8 cellular contexts compared by ENCODE assay signal in genomic region chr10:100670828-100671479, GRCh38.
DNase-seq lines count a peak whose midpoint lies in the region; ATAC-seq lines count a peak whose summit lies in the region.

No MANE protein-coding gene starts in this region.

- no peaks in the 10 kb centered on the region for H3K9me3 ChIP-seq in iPS-20b (ENCODE audit: insufficient read depth, low read depth, low read length)

- peak; percentile 55 for ATAC-seq in GM18498 (IDR thresholded peaks at IDR 0.05; ENCODE audit: unreplicated experiment)
- no peak for ATAC-seq in HG02759 (IDR thresholded peaks at IDR 0.05; ENCODE audit: unreplicated experiment)
- no peak for ATAC-seq in HG02571 (IDR thresholded peaks at IDR 0.05; ENCODE audit: unreplicated experiment)

- H3K27me3 ChIP-seq in iPS-20b (ENCODE audit: insufficient read depth, low read length), result peaks cover 90% of the 10 kb centered on the region

- H3K9ac ChIP-seq in iPS-20b (ENCODE audit: low read depth, low read length), result no peak overlapping the region

- peaks cover 14% of the 10 kb centered on the region for H3K4me1 ChIP-seq in iPS-20b (ENCODE audit: insufficient read depth, low read length)

- no peak overlapping the region for H3K27ac ChIP-seq in iPS-20b (ENCODE audit: low read length)

- DNase-seq in RPMI8226 (peak; percentile 57), NCI-H1694 (lab: John Stamatoyannopoulos, UW) (no peak)
- peak; percentile 69 for DNase-seq in activated naive CD4-positive, alpha-beta T cell treated with anti-CD3 and anti-CD28 coated beads, Interleukin-2, amount 50 U/mL, for 16 hours
- DNase-seq in stimulated activated CD4-positive, alpha-beta T cell treated with anti-CD3 and anti-CD28 coated beads, TNF-alpha, amount 100 ng/mL, for 4 hours (ENCODE audit: low read depth in 3 of 3), result peak in 2 of 3 experiments; percentile 33 to 49

- peak overlapping the region; percentile 58; the same call in 1 of the 2 replicates for H3K4me3 ChIP-seq in iPS-20b (ENCODE audit: low read length)

- H3K36me3 ChIP-seq in iPS-20b (ENCODE audit: insufficient read depth, low read depth, low read length), result no peaks in the 10 kb centered on the region
